Comparison of ENCODE assay signal across 10 cellular contexts in genomic region chr16:10453159-10453510, GRCh38.
"Had no signal": no experiment of that assay in that cellular context is flagged by ENCODE, and none has a peak within 500 bp of the region (broad histone marks: within the 10 kb centered on the region; RNA-seq: fewer than 3 reads in every experiment).

No MANE protein-coding gene starts in this region.

- H3K9ac ChIP-seq: GM23248 had no signal

- ATAC-seq: GM23338, HCT116 had no signal

- H3K4me2 ChIP-seq: GM23338 had no signal

- FAIRE-seq: H54 had no signal

- H3K4me3 ChIP-seq: GM23248, GM23338, HAP-1 had no signal

- H3K4me3 Mint-ChIP-seq: GM23338, H9, HFFc6 had no signal

- H3K27ac ChIP-seq: GM23248 had no signal

- H3K27ac Mint-ChIP-seq: GM23338, H9, HFFc6 had no signal

- H3K4me1 ChIP-seq: HAP-1 had no signal

- H3K36me3 ChIP-seq: HAP-1 had no signal

- H3K4me1 Mint-ChIP-seq: GM23338, H9 had no signal

- H2AFZ ChIP-seq: GM23248, GM23338 had no signal

- DNase-seq: GM23248, GOT3, H7, H9, HCEC 1CT, HFFc6 had no signal
